14 cellular contexts compared by ENCODE assay signal in the genomic region with DNA sequence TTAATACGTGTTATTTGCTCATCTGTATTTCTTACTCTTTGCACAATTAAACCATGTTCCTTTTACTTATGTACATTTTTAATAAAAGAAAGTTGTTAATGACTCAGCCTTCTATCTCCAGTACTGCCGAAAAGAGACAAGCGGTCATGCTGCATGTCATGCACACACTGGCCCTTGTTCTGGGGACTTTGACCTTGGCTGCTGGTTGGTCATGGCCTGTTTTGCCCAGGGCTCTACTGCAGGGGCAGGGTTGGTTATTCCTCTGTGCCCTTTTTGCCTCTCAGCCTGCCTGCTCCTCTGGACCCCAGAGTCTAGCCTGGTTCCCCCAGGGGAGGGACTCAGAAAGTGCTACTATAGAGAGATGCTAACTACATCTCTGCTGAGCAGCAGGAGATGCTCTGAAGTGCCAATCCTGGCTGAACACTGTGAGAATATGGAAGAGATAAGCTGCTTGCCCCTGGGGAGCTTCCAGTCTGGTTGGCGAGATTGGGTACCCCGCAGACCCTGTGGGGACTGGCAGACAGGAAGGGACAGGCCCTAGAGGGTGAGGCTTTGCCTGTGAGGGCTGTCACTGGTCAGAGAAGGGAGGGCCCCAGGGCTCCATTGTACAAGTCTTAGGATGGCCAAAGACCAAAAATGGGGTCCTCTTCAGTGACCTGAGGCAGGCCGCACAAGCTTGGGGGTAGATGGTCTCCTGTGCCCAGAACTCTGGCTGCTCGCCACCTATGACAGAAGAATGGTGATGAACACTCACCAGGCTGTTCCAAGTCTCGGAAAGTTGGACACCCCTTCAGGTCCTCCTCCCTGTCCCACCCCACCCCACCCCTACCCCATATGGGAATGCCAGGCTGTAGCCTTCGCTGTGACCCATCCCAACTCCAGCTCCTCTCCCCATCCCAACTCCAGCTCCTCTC. TPM values are rescaled to one million over a fixed set of nuclear protein-coding genes. Genes with fewer than 3 reads are reported as not detected.
DNase-seq lines count a peak whose midpoint lies in the region; ATAC-seq, FAIRE-seq and TF ChIP-seq lines count a peak whose summit lies in the region.
"Had no signal": no experiment of that assay in that cellular context is flagged by ENCODE, and none has a peak within 500 bp of the region (broad histone marks: within the 10 kb centered on the region; RNA-seq: fewer than 3 reads in every experiment).

No MANE protein-coding gene starts in this region.

- H3K27ac ChIP-seq in kidney (ENCODE audit: low read depth in 2 of 2, low read length in 2 of 2): no peak overlapping the region
- peak overlapping the region; percentile 81 to 87 for H3K27ac ChIP-seq in small intestine (ENCODE audit: low read depth in 1 of 2, low read length in 1 of 2)
- H3K27ac ChIP-seq: 22Rv1 had no signal

- peaks cover 68% of the 10 kb centered on the region for H3K4me1 Mint-ChIP-seq in T-helper 2 cell treated with Interferon-gamma antibody and Interleukin-4, amounts not matched to agents 5 μg/mL and 100 μg/mL, for 36 hours (ENCODE audit: low read depth)
- peaks cover 47% of the 10 kb centered on the region for H3K4me1 Mint-ChIP-seq in activated T-helper 17 cell treated with anti-CD3 and anti-CD28 coated beads, Interleukin-2, amount 50 U/mL, for 72 hours

- H3K4me1 ChIP-seq in kidney (ENCODE audit: control insufficient read depth in 1 of 2, insufficient read depth in 1 of 2, low read depth in 1 of 2, low read length in 2 of 2) (peaks cover 4 to 28% of the 10 kb centered on the region in 2 donors), small intestine (ENCODE audit: control insufficient read depth in 2 of 2, insufficient read depth in 1 of 2, low read depth in 1 of 2, low read length in 1 of 2) (peaks cover 19 to 31% of the 10 kb centered on the region in 2 donors)

- H3K4me3 Mint-ChIP-seq in T-helper 2 cell treated with Interferon-gamma antibody and Interleukin-4, amounts not matched to agents 5 μg/mL and 100 μg/mL, for 36 hours: no peak overlapping the region
- no peak overlapping the region for H3K4me3 Mint-ChIP-seq in activated T-helper 17 cell treated with anti-CD3 and anti-CD28 coated beads, Interleukin-2, amount 50 U/mL, for 72 hours

- H3K36me3 Mint-ChIP-seq in T-helper 2 cell treated with Interferon-gamma antibody and Interleukin-4, amounts not matched to agents 5 μg/mL and 100 μg/mL, for 36 hours (ENCODE audit: low read depth): peaks cover 19% of the 10 kb centered on the region
- H3K36me3 Mint-ChIP-seq in activated T-helper 17 cell treated with anti-CD3 and anti-CD28 coated beads, Interleukin-2, amount 50 U/mL, for 72 hours (ENCODE audit: low read depth): peaks cover 4% of the 10 kb centered on the region

- no peaks in the 10 kb centered on the region for H3K27me3 ChIP-seq in small intestine (ENCODE audit: control insufficient read depth in 2 of 2, insufficient read depth in 2 of 2, low read length in 2 of 2)
- H3K27me3 ChIP-seq: testis had no signal

- TF ChIP-seq CTCF in kidney (IDR thresholded peaks at IDR 0.05; ENCODE audit: borderline replicate concordance, extremely low read depth, insufficient read depth): no peak

- no peaks in the 10 kb centered on the region for H3K36me3 ChIP-seq in kidney (ENCODE audit: control insufficient read depth in 1 of 2, insufficient read depth in 2 of 2, low read length in 2 of 2)
- no peaks in the 10 kb centered on the region for H3K36me3 ChIP-seq in small intestine (ENCODE audit: control insufficient read depth in 2 of 2, insufficient read depth in 2 of 2, low read length in 2 of 2)

- no peaks in the 10 kb centered on the region for H3K27me3 Mint-ChIP-seq in T-helper 2 cell treated with Interferon-gamma antibody and Interleukin-4, amounts not matched to agents 5 μg/mL and 100 μg/mL, for 36 hours (ENCODE audit: low read depth)
- no peaks in the 10 kb centered on the region for H3K27me3 Mint-ChIP-seq in activated T-helper 17 cell treated with anti-CD3 and anti-CD28 coated beads, Interleukin-2, amount 50 U/mL, for 72 hours

- no peak for DNase-seq in T-helper 2 cell treated with Interferon-gamma antibody and Interleukin-4, amounts not matched to agents 5 μg/mL and 100 μg/mL, for 36 hours (ENCODE audit: low spot score)
- DNase-seq in T-helper 2 cell (no peak), kidney (peak; percentile 63), small intestine (peak; percentile 91), NCI-H2081 (lab: John Stamatoyannopoulos, UW) (no peak), GF-D8 (lab: John Stamatoyannopoulos, UW) (no peak), islet precursor cell (no peak)
- DNase-seq: DMS79; stimulated activated CD4-positive, alpha-beta T cell treated with anti-CD3 and anti-CD28 coated beads, Interleukin-4, amount 100 ng/mL, for 24 hours; testis had no signal

- ATAC-seq in activated T-helper 17 cell treated with anti-CD3 and anti-CD28 coated beads, Interleukin-2, amount 50 U/mL, for 72 hours (replicated peaks): no peak

- intact Hi-C loops in kidney (cut with DNase I): no loop called here

- no peak for FAIRE-seq in kidney (lab: Jason Lieb, UNC)
- FAIRE-seq in small intestine (lab: Jason Lieb, UNC): no peak
- FAIRE-seq: endothelial cell of umbilical vein, GM18507 had no signal

- H3K9me3 Mint-ChIP-seq in T-helper 2 cell treated with Interferon-gamma antibody and Interleukin-4, amounts not matched to agents 5 μg/mL and 100 μg/mL, for 36 hours: no peaks in the 10 kb centered on the region
- H3K9me3 Mint-ChIP-seq in activated T-helper 17 cell treated with anti-CD3 and anti-CD28 coated beads, Interleukin-2, amount 50 U/mL, for 72 hours: no peaks in the 10 kb centered on the region

- H3K9me3 ChIP-seq in kidney (ENCODE audit: control insufficient read depth in 1 of 2, low read length in 2 of 2) (no peaks in the 10 kb centered on the region), small intestine (ENCODE audit: control insufficient read depth, low read depth) (no peaks in the 10 kb centered on the region)
- H3K9me3 ChIP-seq: testis had no signal

- H3K27ac Mint-ChIP-seq in T-helper 2 cell treated with Interferon-gamma antibody and Interleukin-4, amounts not matched to agents 5 μg/mL and 100 μg/mL, for 36 hours: peak overlapping the region; percentile 61
- H3K27ac Mint-ChIP-seq in activated T-helper 17 cell treated with anti-CD3 and anti-CD28 coated beads, Interleukin-2, amount 50 U/mL, for 72 hours: peak overlapping the region; percentile 88

- H3K4me3 ChIP-seq in kidney (ENCODE audit: low read length in 2 of 2) (no peak overlapping the region), small intestine (ENCODE audit: low read depth in 1 of 2, low read length in 2 of 2) (no peak overlapping the region)
- H3K4me3 ChIP-seq: testis had no signal

- H3K9ac ChIP-seq in kidney (ENCODE audit: low read length in 2 of 2): no peak overlapping the region

- WGBS in small intestine, 3 donors: 62 to 75% (median 74%) methylated on average over 8 to 9 of the region's 9 CpGs

RNA-seq across cellular contexts. Expression of a gene that starts 14.4 kb away (rescaled TPM):
- 100 to 1,000 TPM; 125 to 174 TPM for total RNA-seq in activated T-helper 17 cell treated with anti-CD3 and anti-CD28 coated beads, Interleukin-2, amount 50 U/mL, for 72 hours
- total RNA-seq in kidney: 55.6 TPM
- polyA plus RNA-seq in kidney (ENCODE audit: insufficient read depth, low read depth, low replicate concordance) (20.5 TPM), small intestine (10 to 100 TPM; 51.7 to 64.1 (median 54.0) TPM)

Comparison
In these comparisons a context has a peak if more than half of its experiments do, and no peak if none do; other contexts are left out.
1. DNase-seq: peak in kidney (single experiment) and small intestine (single experiment); none in T-helper 2 cell treated with Interferon-gamma antibody and Interleukin-4, amounts not matched to agents 5 μg/mL and 100 μg/mL, for 36 hours (single experiment), T-helper 2 cell (0 of 5), NCI-H2081 (0 of 2), GF-D8 (single experiment) and islet precursor cell (single experiment).
2. H3K27ac ChIP-seq: peak in small intestine (2 of 2); none in kidney (0 of 2).